In genomic region chr2:63862802-63863201, GRCh38 we compare ENCODE assay signal across 12 cellular contexts.
DNase-seq lines count a peak whose midpoint lies in the region.
"Had no signal": no experiment of that assay in that cellular context is flagged by ENCODE, and none has a peak within 500 bp of the region (broad histone marks: within the 10 kb centered on the region; RNA-seq: fewer than 3 reads in every experiment).

No MANE protein-coding gene starts in this region.

- H3K27ac ChIP-seq in subcutaneous abdominal adipose tissue (ENCODE audit: low read depth, low read length): peak overlapping the region; percentile 61
- H3K27ac ChIP-seq: thoracic aorta had no signal

- no peak for DNase-seq in activated naive CD4-positive, alpha-beta T cell treated with anti-CD3 and anti-CD28 coated beads, Interleukin-2, amount 50 U/mL, for 16 hours
- DNase-seq in iris pigment epithelial cell (ENCODE audit: low read depth): peak; percentile 49
- DNase-seq in NCI-H1417 (lab: John Stamatoyannopoulos, UW): no peak
- DNase-seq in activated CD4-positive, alpha-beta T cell treated with anti-CD3 and anti-CD28 coated beads, Interleukin-2, amount 50 U/mL, for 48 hours: no peak
- no peak for DNase-seq in NCI-H510A (lab: John Stamatoyannopoulos, UW)
- DNase-seq: activated CD8-positive, alpha-beta memory T cell treated with anti-CD3 and anti-CD28 coated beads, Interleukin-2, amount 50 U/mL, for 4 hours; NCI-H69; stimulated activated CD4-positive, alpha-beta T cell treated with anti-CD3 and anti-CD28 coated beads, Interleukin-2, amount 100 ng/mL, for 24 hours had no signal

- H3K4me1 Mint-ChIP-seq in activated naive CD4-positive, alpha-beta T cell treated with anti-CD3 and anti-CD28 coated beads, Interleukin-2, amount 50 U/mL, for 24 hours: peaks cover 60% of the 10 kb centered on the region
- H3K4me1 Mint-ChIP-seq in activated naive CD8-positive, alpha-beta T cell (ENCODE audit: low read depth): peaks cover 50% of the 10 kb centered on the region

- peaks cover 32 to 65% (median 60%) of the 10 kb centered on the region in 5 donors for H3K36me3 ChIP-seq in subcutaneous abdominal adipose tissue (ENCODE audit: control insufficient read depth in 5 of 5, insufficient read depth in 5 of 5, low read length in 5 of 5)

- H3K9ac ChIP-seq in subcutaneous abdominal adipose tissue (ENCODE audit: low read length in 5 of 5): peak overlapping the region in 1 of 5 donors; percentile 51

- H3K9me3 ChIP-seq in subcutaneous abdominal adipose tissue (ENCODE audit: control insufficient read depth in 5 of 5, low read length in 5 of 5): no peaks in the 10 kb centered on the region
- H3K9me3 ChIP-seq: thoracic aorta had no signal

- H3K27me3 ChIP-seq in subcutaneous abdominal adipose tissue (ENCODE audit: control insufficient read depth in 5 of 5, insufficient read depth in 4 of 5, low read length in 5 of 5): no peaks in the 10 kb centered on the region

- H3K27me3 Mint-ChIP-seq in activated naive CD4-positive, alpha-beta T cell treated with anti-CD3 and anti-CD28 coated beads, Interleukin-2, amount 50 U/mL, for 24 hours: no peaks in the 10 kb centered on the region
- no peaks in the 10 kb centered on the region for H3K27me3 Mint-ChIP-seq in activated naive CD8-positive, alpha-beta T cell

- peak overlapping the region; percentile 33 for H3K4me3 Mint-ChIP-seq in activated naive CD4-positive, alpha-beta T cell treated with anti-CD3 and anti-CD28 coated beads, Interleukin-2, amount 50 U/mL, for 24 hours
- H3K4me3 Mint-ChIP-seq in activated naive CD8-positive, alpha-beta T cell: no peak overlapping the region

- H3K36me3 Mint-ChIP-seq in activated naive CD4-positive, alpha-beta T cell treated with anti-CD3 and anti-CD28 coated beads, Interleukin-2, amount 50 U/mL, for 24 hours: peaks cover 16% of the 10 kb centered on the region
- peaks cover 15% of the 10 kb centered on the region for H3K36me3 Mint-ChIP-seq in activated naive CD8-positive, alpha-beta T cell

- no peaks in the 10 kb centered on the region for H3K9me3 Mint-ChIP-seq in activated naive CD4-positive, alpha-beta T cell treated with anti-CD3 and anti-CD28 coated beads, Interleukin-2, amount 50 U/mL, for 24 hours
- no peaks in the 10 kb centered on the region for H3K9me3 Mint-ChIP-seq in activated naive CD8-positive, alpha-beta T cell (ENCODE audit: low read depth)

- no peak overlapping the region for H3K4me3 ChIP-seq in subcutaneous abdominal adipose tissue (ENCODE audit: low read depth in 1 of 5, low read length in 5 of 5)
- H3K4me3 ChIP-seq: thoracic aorta had no signal

- peak overlapping the region; percentile 90 for H3K27ac Mint-ChIP-seq in activated naive CD4-positive, alpha-beta T cell treated with anti-CD3 and anti-CD28 coated beads, Interleukin-2, amount 50 U/mL, for 24 hours
- H3K27ac Mint-ChIP-seq in activated naive CD8-positive, alpha-beta T cell: peak overlapping the region; percentile 58

- H3K4me1 ChIP-seq in subcutaneous abdominal adipose tissue (ENCODE audit: control insufficient read depth in 5 of 5, insufficient read depth in 5 of 5, low read length in 5 of 5): peaks cover 0 to 13% (median 6%) of the 10 kb centered on the region in 5 donors
